Comparison of ENCODE assay signal across 9 cellular contexts in the genomic region with DNA sequence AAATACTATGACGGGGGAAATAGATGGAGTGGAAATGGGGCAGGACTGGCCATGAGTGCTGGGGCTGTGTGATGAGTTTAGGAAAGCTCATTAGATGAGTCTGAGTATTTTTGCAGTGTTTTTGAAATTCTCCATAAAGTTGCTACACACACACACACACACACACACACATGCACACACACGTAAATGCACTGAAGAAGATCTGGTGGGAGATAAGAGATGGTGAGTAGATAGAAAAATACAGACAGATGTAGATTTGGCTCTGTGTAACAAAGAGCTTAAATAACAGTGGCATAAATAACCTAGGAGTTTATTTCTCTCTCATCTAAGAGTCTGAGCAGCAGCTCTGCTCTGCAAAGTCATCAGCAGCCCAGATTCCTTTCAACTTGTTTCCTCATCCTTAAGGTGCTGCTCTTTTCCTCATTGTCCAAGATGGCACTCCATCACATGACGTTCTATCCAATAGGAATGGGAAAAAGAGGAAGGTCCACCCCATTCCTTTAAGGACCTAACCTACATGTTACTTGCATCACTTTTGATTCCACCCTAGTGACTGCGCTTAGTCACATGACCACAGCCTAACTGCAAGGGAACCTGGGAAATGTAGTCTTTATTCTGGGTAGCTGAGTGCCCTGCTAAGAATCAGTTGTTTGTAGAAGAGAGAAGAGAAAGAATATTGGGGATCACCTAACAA.
A peak's percentile ranks its signal among the peaks of the same experiment; 100 is the strongest.
DNase-seq lines count a peak whose midpoint lies in the region; ATAC-seq, FAIRE-seq and TF ChIP-seq lines count a peak whose summit lies in the region.
"Had no signal": no experiment of that assay in that cellular context is flagged by ENCODE, and none has a peak within 500 bp of the region (broad histone marks: within the 10 kb centered on the region; RNA-seq: fewer than 3 reads in every experiment).

No MANE protein-coding gene starts in this region.

- TF ChIP-seq POLR2A in NB4 (IDR thresholded peaks at IDR 0.05; ENCODE audit: extremely low read depth, insufficient read length) (no peak), K562 (conservative IDR thresholded peaks at IDR 0.05) (no peak), GM18505 (IDR thresholded peaks at IDR 0.05; ENCODE audit: borderline replicate concordance, extremely low read depth, insufficient read depth, insufficient read length) (no peak)

- no TSS peak for BruUV-seq in K562 (replicated peaks; lab: Mats Ljungman, UMichigan)

- POLR2A ChIA-PET in K562 (lab: Yijun Ruan, JAX): interaction anchor here (1.3 to 1.4 kb wide), 2 partner anchors 9 to 19 kb away, joined by 4 read pairs; no protein-coding TSS in a partner anchor

- no peaks in the 10 kb centered on the region for H3K36me3 Mint-ChIP-seq in CD14-positive monocyte
- H3K36me3 Mint-ChIP-seq: T-cell had no signal

- 0 out of 2 replicates have a peak overlapping the region, but pooled peaks have one; percentile 3 for H2AFZ ChIP-seq in K562 (ENCODE audit: low read depth, low read length)

- peaks cover 0 to 2% (median 0%) of the 10 kb centered on the region in 7 donors for H3K9me3 Mint-ChIP-seq in CD14-positive monocyte
- H3K9me3 Mint-ChIP-seq: T-cell had no signal

- H3K9me3 ChIP-seq in K562 (replicated peaks; ENCODE audit: control insufficient read depth, insufficient read depth, low read depth, low read length): no peaks in the 10 kb centered on the region

- 0 out of 2 replicates have a peak, but pooled peaks have one; percentile 11 for TF ChIP-seq EP300 in K562 (IDR thresholded peaks at IDR 0.05; ENCODE audit: low read length)

- H3K4me2 ChIP-seq in K562 (ENCODE audit: insufficient read depth, low read length): no peak overlapping the region

- H3K36me3 ChIP-seq in K562 (ENCODE audit: control insufficient read depth, insufficient read depth, low read length): no peaks in the 10 kb centered on the region

- no peaks in the 10 kb centered on the region for H3K4me1 Mint-ChIP-seq in CD14-positive monocyte

- ATAC-seq in K562 (peak; percentile 97), GM18505 (IDR thresholded peaks at IDR 0.05; ENCODE audit: unreplicated experiment) (no peak), GM18498 (IDR thresholded peaks at IDR 0.05; ENCODE audit: unreplicated experiment) (no peak)

- no peaks in the 10 kb centered on the region for H3K4me1 ChIP-seq in K562 (replicated peaks in 1 of 2; ENCODE audit: control insufficient read depth in 2 of 2, insufficient read depth in 2 of 2, low read length in 2 of 2)

- CTCF ChIA-PET in K562 (lab: Yijun Ruan, JAX; ENCODE audit: low intra/inter-chr PET ratio): no interaction called here

- 0% methylated on average over 4 of the region's 4 CpGs for WGBS in K562 (ENCODE audit: insufficient coverage, low coverage, missing lambda C conversion rate)

- intact Hi-C loops in K562 (cut with micrococcal nuclease) (no loop called here), CD14-positive monocyte (cut with micrococcal nuclease) (no loop called here)

- TF ChIP-seq RAD21 in K562 (CRISPR knock-in tag; conservative IDR thresholded peaks at IDR 0.05 in 1 of 2, IDR thresholded peaks at IDR 0.05 in 1 of 2): no peak

- H3K4me3 Mint-ChIP-seq in CD14-positive monocyte: no peak overlapping the region
- H3K4me3 Mint-ChIP-seq: T-cell had no signal

- in situ Hi-C loops in K562 (cut with MboI): no loop called here

- no peaks in the 10 kb centered on the region for H4K20me1 ChIP-seq in K562 (replicated peaks; ENCODE audit: control insufficient read depth, insufficient read depth, low read length)

- no peak overlapping the region for H3K27ac Mint-ChIP-seq in CD14-positive monocyte
- H3K27ac Mint-ChIP-seq: T-cell had no signal

- FAIRE-seq in K562 (lab: Jason Lieb, UNC): peak; percentile 84

- no peaks in the 10 kb centered on the region for H3K9me1 ChIP-seq in K562 (ENCODE audit: control insufficient read depth, insufficient read depth, low read length)

- peaks cover 10 to 24% of the 10 kb centered on the region in 2 experiments; a peak in 3 of 5 replicates for H3K27me3 ChIP-seq in K562 (ENCODE audit: control insufficient read depth in 2 of 2, insufficient read depth in 2 of 2, low read length in 2 of 2)

- no peak overlapping the region for H3K27ac ChIP-seq in K562 (ENCODE audit: extremely low read depth, low read depth, low read length)

- H3K79me2 ChIP-seq in K562 (ENCODE audit: control insufficient read depth, insufficient read depth, low read length): no peaks in the 10 kb centered on the region

- H3K4me3 ChIP-seq in NB4 (ENCODE audit: low read depth, low read length): no peak overlapping the region
- no peak overlapping the region for H3K4me3 ChIP-seq in K562

- TF ChIP-seq CTCF in NB4 (IDR thresholded peaks at IDR 0.05; ENCODE audit: low read depth, low read length) (no peak), K562 (IDR thresholded peaks at IDR 0.05 in 2 of 3, conservative IDR thresholded peaks at IDR 0.05 in 1 of 3; ENCODE audit: insufficient read depth in 2 of 3, low read depth in 1 of 3, low read length in 3 of 3) (no peak), CD14-positive monocyte (IDR thresholded peaks at IDR 0.05) (no peak)

- DNase-seq in NCI-H1417 (lab: John Stamatoyannopoulos, UW) (peak; percentile 10 to 51 (median 44)), NCI-H1417 treated with DMSO at 0.1 percent for 48 hours (lab: John Stamatoyannopoulos, UW) (no peak), NB4 (ENCODE audit: low read depth) (peak; percentile 33), K562 (ENCODE audit: extremely low read depth in 1 of 4, low spot score in 3 of 4) (peak; percentile 34 to 51 (median 39)), mucosa of gallbladder (ENCODE audit: low spot score) (peak; percentile 18), CD14-positive monocyte (ENCODE audit: low spot score) (no peak)
- DNase-seq: T-cell had no signal

- no peak overlapping the region for H3K9ac ChIP-seq in K562 (ENCODE audit: insufficient read depth in 1 of 2, low read depth in 2 of 2, low read length in 2 of 2)

- H3K27me3 Mint-ChIP-seq in CD14-positive monocyte (ENCODE audit: low read depth in 3 of 3): peaks cover 8 to 14% (median 9%) of the 10 kb centered on the region in 3 donors

TF ChIP-seq in K562, 482 proteins besides CTCF, POLR2A, EP300 and RAD21 (continues in another document):
- no peak for TF ChIP-seq ETV6 (IDR thresholded peaks at IDR 0.05; ENCODE audit: borderline replicate concordance in 1 of 2, low read depth in 2 of 2, low read length in 1 of 2)
- TF ChIP-seq ETV6 (CRISPR knock-in tag; IDR thresholded peaks at IDR 0.05; ENCODE audit: borderline replicate concordance): no peak
- TF ChIP-seq, protein P1, sequence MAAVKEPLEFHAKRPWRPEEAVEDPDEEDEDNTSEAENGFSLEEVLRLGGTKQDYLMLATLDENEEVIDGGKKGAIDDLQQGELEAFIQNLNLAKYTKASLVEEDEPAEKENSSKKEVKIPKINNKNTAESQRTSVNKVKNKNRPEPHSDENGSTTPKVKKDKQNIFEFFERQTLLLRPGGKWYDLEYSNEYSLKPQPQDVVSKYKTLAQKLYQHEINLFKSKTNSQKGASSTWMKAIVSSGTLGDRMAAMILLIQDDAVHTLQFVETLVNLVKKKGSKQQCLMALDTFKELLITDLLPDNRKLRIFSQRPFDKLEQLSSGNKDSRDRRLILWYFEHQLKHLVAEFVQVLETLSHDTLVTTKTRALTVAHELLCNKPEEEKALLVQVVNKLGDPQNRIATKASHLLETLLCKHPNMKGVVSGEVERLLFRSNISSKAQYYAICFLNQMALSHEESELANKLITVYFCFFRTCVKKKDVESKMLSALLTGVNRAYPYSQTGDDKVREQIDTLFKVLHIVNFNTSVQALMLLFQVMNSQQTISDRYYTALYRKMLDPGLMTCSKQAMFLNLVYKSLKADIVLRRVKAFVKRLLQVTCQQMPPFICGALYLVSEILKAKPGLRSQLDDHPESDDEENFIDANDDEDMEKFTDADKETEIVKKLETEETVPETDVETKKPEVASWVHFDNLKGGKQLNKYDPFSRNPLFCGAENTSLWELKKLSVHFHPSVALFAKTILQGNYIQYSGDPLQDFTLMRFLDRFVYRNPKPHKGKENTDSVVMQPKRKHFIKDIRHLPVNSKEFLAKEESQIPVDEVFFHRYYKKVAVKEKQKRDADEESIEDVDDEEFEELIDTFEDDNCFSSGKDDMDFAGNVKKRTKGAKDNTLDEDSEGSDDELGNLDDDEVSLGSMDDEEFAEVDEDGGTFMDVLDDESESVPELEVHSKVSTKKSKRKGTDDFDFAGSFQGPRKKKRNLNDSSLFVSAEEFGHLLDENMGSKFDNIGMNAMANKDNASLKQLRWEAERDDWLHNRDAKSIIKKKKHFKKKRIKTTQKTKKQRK (IDR thresholded peaks at IDR 0.05; ENCODE audit: borderline replicate concordance, low read depth, low read length): no peak
- no peak for TF ChIP-seq NONO (IDR thresholded peaks at IDR 0.05; ENCODE audit: low read depth in 2 of 2, low read length in 1 of 2)
- TF ChIP-seq, protein P2, sequence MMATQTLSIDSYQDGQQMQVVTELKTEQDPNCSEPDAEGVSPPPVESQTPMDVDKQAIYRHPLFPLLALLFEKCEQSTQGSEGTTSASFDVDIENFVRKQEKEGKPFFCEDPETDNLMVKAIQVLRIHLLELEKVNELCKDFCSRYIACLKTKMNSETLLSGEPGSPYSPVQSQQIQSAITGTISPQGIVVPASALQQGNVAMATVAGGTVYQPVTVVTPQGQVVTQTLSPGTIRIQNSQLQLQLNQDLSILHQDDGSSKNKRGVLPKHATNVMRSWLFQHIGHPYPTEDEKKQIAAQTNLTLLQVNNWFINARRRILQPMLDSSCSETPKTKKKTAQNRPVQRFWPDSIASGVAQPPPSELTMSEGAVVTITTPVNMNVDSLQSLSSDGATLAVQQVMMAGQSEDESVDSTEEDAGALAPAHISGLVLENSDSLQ (IDR thresholded peaks at IDR 0.05): peak; percentile 94
- TF ChIP-seq SRSF1 (IDR thresholded peaks at IDR 0.05; ENCODE audit: low read depth, low read length): no peak
- TF ChIP-seq TEAD2 (tag; IDR thresholded peaks at IDR 0.05): no peak
- TF ChIP-seq HCFC1 (IDR thresholded peaks at IDR 0.05; ENCODE audit: low read depth, low read length): peak; percentile 92
- TF ChIP-seq, protein P3, sequence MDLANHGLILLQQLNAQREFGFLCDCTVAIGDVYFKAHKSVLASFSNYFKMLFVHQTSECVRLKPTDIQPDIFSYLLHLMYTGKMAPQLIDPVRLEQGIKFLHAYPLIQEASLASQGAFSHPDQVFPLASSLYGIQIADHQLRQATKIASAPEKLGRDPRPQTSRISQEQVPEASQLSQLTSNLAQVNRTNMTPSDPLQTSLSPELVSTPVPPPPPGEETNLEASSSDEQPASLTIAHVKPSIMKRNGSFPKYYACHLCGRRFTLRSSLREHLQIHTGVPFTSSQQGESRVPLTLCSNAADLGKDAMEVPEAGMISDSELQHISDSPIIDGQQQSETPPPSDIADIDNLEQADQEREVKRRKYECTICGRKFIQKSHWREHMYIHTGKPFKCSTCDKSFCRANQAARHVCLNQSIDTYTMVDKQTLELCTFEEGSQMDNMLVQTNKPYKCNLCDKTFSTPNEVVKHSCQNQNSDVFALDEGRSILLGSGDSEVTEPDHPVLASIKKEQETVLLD (IDR thresholded peaks at IDR 0.05): no peak
- TF ChIP-seq NR2C1 (IDR thresholded peaks at IDR 0.05): 0 out of 2 replicates have a peak, but pooled peaks have one; percentile 51
- no peak for TF ChIP-seq NR2C1 (tag; IDR thresholded peaks at IDR 0.05)
- no peak for TF ChIP-seq HSF4 (CRISPR knock-in tag; IDR thresholded peaks at IDR 0.05; ENCODE audit: borderline replicate concordance)
- no peak for TF ChIP-seq ZFP1 (CRISPR knock-in tag; IDR thresholded peaks at IDR 0.05)

Comparison
In these comparisons a context has a peak if more than half of its experiments do, and no peak if none do; other contexts are left out.
1. DNase-seq: peak in NCI-H1417 (3 of 3), NB4 (single experiment), K562 (4 of 4) and mucosa of gallbladder (single experiment); none in NCI-H1417 treated with DMSO at 0.1 percent for 48 hours (single experiment) and CD14-positive monocyte (single experiment).